33 cellular contexts compared by ENCODE assay signal in the genomic region with DNA sequence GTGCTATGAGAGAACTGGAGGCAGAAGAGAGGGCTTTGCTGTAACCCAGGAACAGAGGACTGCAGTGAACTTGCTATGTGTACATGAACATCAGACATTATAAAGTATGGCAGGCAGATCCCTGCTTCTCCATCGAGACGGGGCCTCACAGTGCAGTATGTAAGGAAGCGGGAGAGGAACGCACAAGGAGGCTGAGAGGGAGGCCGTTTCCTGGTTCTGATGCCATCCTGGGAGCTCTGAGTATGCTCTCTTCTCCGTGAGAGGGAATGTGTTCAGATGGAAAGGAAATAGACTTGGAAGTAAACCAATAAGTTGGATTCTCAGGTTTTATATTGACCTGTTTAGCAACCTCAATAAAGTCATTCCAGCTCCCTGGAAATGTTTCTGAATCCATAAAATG.
"Had no signal": no experiment of that assay in that cellular context is flagged by ENCODE, and none has a peak within 500 bp of the region (broad histone marks: within the 10 kb centered on the region; RNA-seq: fewer than 3 reads in every experiment).

No MANE protein-coding gene starts in this region.

- H3K27me3 ChIP-seq: brain microvascular endothelial cell had no signal

- H3K4me1 Mint-ChIP-seq: activated CD4-positive, alpha-beta memory T cell treated with anti-CD3 and anti-CD28 coated beads, Interleukin-2, amount 10 ng/mL, durations not matched to agents 7 days and 5 days; activated CD8-positive, alpha-beta memory T cell treated with anti-CD3 and anti-CD28 coated beads, Interleukin-2, amount 10 ng/mL, durations not matched to agents 7 days and 5 days; activated naive CD4-positive, alpha-beta T cell treated with anti-CD3 and anti-CD28 coated beads, Interleukin-2, amount 10 ng/mL, durations not matched to agents 7 days and 5 days; activated naive CD8-positive, alpha-beta T cell treated with anti-CD3 and anti-CD28 coated beads, Interleukin-2, amount 50 U/mL, for 24 hours had no signal

- H3K4me3 ChIP-seq: PC-9 had no signal

- H3K36me3 Mint-ChIP-seq: activated CD8-positive, alpha-beta memory T cell treated with anti-CD3 and anti-CD28 coated beads, Interleukin-2, amount 10 ng/mL, durations not matched to agents 7 days and 5 days; activated naive CD4-positive, alpha-beta T cell treated with anti-CD3 and anti-CD28 coated beads, Interleukin-2, amount 10 ng/mL, durations not matched to agents 7 days and 5 days; activated naive CD8-positive, alpha-beta T cell had no signal

- H3K27ac ChIP-seq: brain microvascular endothelial cell, PC-9, RWPE1, WERI-Rb-1 had no signal

- H3K9me3 Mint-ChIP-seq: activated CD4-positive, alpha-beta memory T cell treated with anti-CD3 and anti-CD28 coated beads, Interleukin-2, amount 10 ng/mL, durations not matched to agents 7 days and 5 days; activated naive CD4-positive, alpha-beta T cell treated with anti-CD3 and anti-CD28 coated beads, Interleukin-2, amount 10 ng/mL, durations not matched to agents 7 days and 5 days; activated naive CD8-positive, alpha-beta T cell treated with anti-CD3 and anti-CD28 coated beads, Interleukin-2, amount 50 U/mL, for 24 hours had no signal

- H3K4me2 ChIP-seq: PC-9 had no signal

- H3K4me3 Mint-ChIP-seq: activated CD4-positive, alpha-beta memory T cell treated with anti-CD3 and anti-CD28 coated beads, Interleukin-2, amount 10 ng/mL, durations not matched to agents 7 days and 5 days; activated CD8-positive, alpha-beta memory T cell treated with anti-CD3 and anti-CD28 coated beads, Interleukin-2, amount 10 ng/mL, durations not matched to agents 7 days and 5 days; activated naive CD4-positive, alpha-beta T cell treated with anti-CD3 and anti-CD28 coated beads, Interleukin-2, amount 10 ng/mL, durations not matched to agents 7 days and 5 days; activated naive CD8-positive, alpha-beta T cell; activated naive CD8-positive, alpha-beta T cell treated with anti-CD3 and anti-CD28 coated beads, Interleukin-2, amount 50 U/mL, for 24 hours had no signal

- H3K27ac Mint-ChIP-seq: activated CD4-positive, alpha-beta memory T cell treated with anti-CD3 and anti-CD28 coated beads, Interleukin-2, amount 10 ng/mL, durations not matched to agents 7 days and 5 days; activated CD8-positive, alpha-beta memory T cell treated with anti-CD3 and anti-CD28 coated beads, Interleukin-2, amount 10 ng/mL, durations not matched to agents 7 days and 5 days; activated naive CD4-positive, alpha-beta T cell treated with anti-CD3 and anti-CD28 coated beads, Interleukin-2, amount 10 ng/mL, durations not matched to agents 7 days and 5 days; activated naive CD8-positive, alpha-beta T cell; activated naive CD8-positive, alpha-beta T cell treated with anti-CD3 and anti-CD28 coated beads, Interleukin-2, amount 50 U/mL, for 24 hours had no signal

- H3K36me3 ChIP-seq: brain microvascular endothelial cell, WERI-Rb-1 had no signal

- DNase-seq: activated CD4-positive, alpha-beta memory T cell treated with anti-CD3 and anti-CD28 coated beads, Interleukin-2, amount 10 ng/mL, durations not matched to agents 7 days and 5 days; activated CD4-positive, alpha-beta T cell treated with anti-CD3 and anti-CD28 coated beads for 1 hour; activated CD4-positive, alpha-beta T cell treated with anti-CD3 and anti-CD28 coated beads for 48 hours; activated CD4-positive, CD25-positive, alpha-beta regulatory T cell; activated CD8-positive, alpha-beta memory T cell treated with anti-CD3 and anti-CD28 coated beads for 24 hours; activated CD8-positive, alpha-beta memory T cell treated with anti-CD3 and anti-CD28 coated beads, Interleukin-2, amount 10 ng/mL, durations not matched to agents 7 days and 5 days; activated CD8-positive, alpha-beta memory T cell treated with anti-CD3 and anti-CD28 coated beads, Interleukin-2, amount 50 U/mL, for 48 hours; activated effector memory CD4-positive, alpha-beta T cell treated with Interleukin-2 at 50 U/mL for 16 hours; activated naive CD4-positive, alpha-beta T cell treated with anti-CD3 and anti-CD28 coated beads, Interleukin-2, amount 10 ng/mL, durations not matched to agents 7 days and 5 days; activated naive CD8-positive, alpha-beta T cell treated with anti-CD3 and anti-CD28 coated beads, Interleukin-2, amount 50 U/mL, for 24 hours; activated T-cell treated with anti-CD3 and anti-CD28 coated beads, Interleukin-2, amount 50 U/mL, for 48 hours; amniotic stem cell; aorta; brain microvascular endothelial cell; central memory CD4-positive, alpha-beta T cell; NCI-H1092 treated with DMSO at 0.1 percent for 48 hours; NCI-H1417; NCI-H1694; NCI-H1930; NCI-H2081 treated with DMSO at 0.1 percent for 48 hours; NCI-H226; NCI-H446 treated with DMSO at 0.1 percent for 48 hours; NCI-H524; PC-9; SIG-M5; T-helper 1 cell; T-helper 2 cell; T-helper 9 cell; WERI-Rb-1 had no signal

- H2AFZ ChIP-seq: PC-9 had no signal

- ATAC-seq: activated CD8-positive, alpha-beta memory T cell treated with anti-CD3 and anti-CD28 coated beads, Interleukin-2, amount 10 ng/mL, durations not matched to agents 7 days and 5 days; activated naive CD8-positive, alpha-beta T cell treated with anti-CD3 and anti-CD28 coated beads, Interleukin-2, amount 50 U/mL, for 24 hours; Right ventricle myocardium inferior; SK-N-SH treated with all-trans-retinoic acid at 6 μM for 48 hours had no signal

- H3K27me3 Mint-ChIP-seq: activated CD4-positive, alpha-beta memory T cell treated with anti-CD3 and anti-CD28 coated beads, Interleukin-2, amount 10 ng/mL, durations not matched to agents 7 days and 5 days; activated naive CD8-positive, alpha-beta T cell; activated naive CD8-positive, alpha-beta T cell treated with anti-CD3 and anti-CD28 coated beads, Interleukin-2, amount 50 U/mL, for 24 hours had no signal
